In genomic region chr17:30378191-30378796, GRCh38 we compare ENCODE assay signal across 8 cellular contexts. TPM values are rescaled to one million over a fixed set of nuclear protein-coding genes. Genes with fewer than 3 reads are reported as not detected.
A peak's percentile ranks its signal among the peaks of the same experiment; 100 is the strongest.
DNase-seq lines count a peak whose midpoint lies in the region; ATAC-seq and TF ChIP-seq lines count a peak whose summit lies in the region.

No MANE protein-coding gene starts in this region.

- DNase-seq in AG04449 (ENCODE audit: low read depth, low spot score) (no peak), H7 (peak; percentile 53), WTC11 (ENCODE audit: low spot score) (peak; percentile 25), chondrocyte (ENCODE audit: low spot score) (no peak), lung (ENCODE audit: low spot score) (no peak), NCI-H2196 treated with DMSO at 0.1 percent for 48 hours (lab: John Stamatoyannopoulos, UW; ENCODE audit: unreplicated experiment) (no peak), pons (ENCODE audit: low spot score) (no peak)
- peak; percentile 10 to 21 for DNase-seq in stimulated activated CD8-positive, alpha-beta memory T cell treated with anti-CD3 and anti-CD28 coated beads, Interleukin-4, amount 100 ng/mL, for 1 hour (ENCODE audit: low read depth in 2 of 2, low spot score in 1 of 2)

- H3K4me3 Mint-ChIP-seq in WTC11 (peak overlapping the region; percentile 81), chondrocyte (ENCODE audit: unreplicated experiment) (peak overlapping the region; percentile 77)

- H3K27me3 Mint-ChIP-seq in WTC11 (ENCODE audit: low read depth) (peaks cover 40% of the 10 kb centered on the region), chondrocyte (ENCODE audit: low read depth) (peaks cover 3% of the 10 kb centered on the region)

- H3K36me3 ChIP-seq in H7 (replicated peaks; ENCODE audit: control insufficient read depth, insufficient read depth, low read length) (no peaks in the 10 kb centered on the region), lung (ENCODE audit: control insufficient read depth in 2 of 2, insufficient read depth in 2 of 2, low read length in 2 of 2) (no peaks in the 10 kb centered on the region)

- POLR2A ChIA-PET in AG04449 (lab: Yijun Ruan, JAX) (no interaction called here), WTC11 (lab: Charles Lee) (interaction anchor here (0.5 to 0.7 kb wide), 2 partner anchors 224 to 246 kb away, joined by 3 to 5 read pairs; no protein-coding TSS in a partner anchor)

- CTCF ChIA-PET in AG04449 (lab: Yijun Ruan, JAX) (interaction anchor here (1.6 to 2.4 kb wide), 2 partner anchors 38 to 99 kb away, joined by 6 to 8 read pairs; partner anchors contain the start of gene GOSR1), WTC11 (lab: Charles Lee) (interaction anchor here (0.8 kb wide), 1 partner anchor 38 kb away, joined by 4 read pairs; no protein-coding TSS in a partner anchor)

- TF ChIP-seq CTCF in AG04449 (IDR thresholded peaks at IDR 0.05; ENCODE audit: insufficient read depth, low read length, missing control alignments) (no peak), WTC11 (IDR thresholded peaks at IDR 0.05) (no peak), chondrocyte (IDR thresholded peaks at IDR 0.05) (no peak), lung (IDR thresholded peaks at IDR 0.05; ENCODE audit: control extremely low read depth, extremely low read depth) (no peak)

- peak overlapping the region; percentile 48 to 97 for H3K27ac ChIP-seq in lung (ENCODE audit: low read depth in 1 of 2, low read length in 1 of 2)

- WGBS in lung, 2 donors = 4 to 6% methylated on average over 32 of the region's 32 CpGs

- no peaks in the 10 kb centered on the region for H3K9me3 ChIP-seq in lung (ENCODE audit: control insufficient read depth in 2 of 2, insufficient read depth in 1 of 2, low read length in 1 of 2)

- peaks cover 57% of the 10 kb centered on the region for H3K4me1 Mint-ChIP-seq in WTC11
- peaks cover 45% of the 10 kb centered on the region for H3K4me1 Mint-ChIP-seq in chondrocyte (ENCODE audit: low read depth)

- no peak for ATAC-seq in WTC11
- no peak for ATAC-seq in lung (ENCODE audit: insufficient read depth, low FRiP score)

- peaks cover 5 to 9% of the 10 kb centered on the region in 2 donors for H3K4me1 ChIP-seq in lung (ENCODE audit: control insufficient read depth in 2 of 2, insufficient read depth in 2 of 2, low read length in 2 of 2)

- H3K36me3 Mint-ChIP-seq in WTC11 (no peaks in the 10 kb centered on the region), chondrocyte (ENCODE audit: low read depth) (no peaks in the 10 kb centered on the region)

- peak overlapping the region; percentile 62 for H3K4me3 ChIP-seq in AG04449 (ENCODE audit: low read depth, low read length)
- peak overlapping the region; percentile 46 for H3K4me3 ChIP-seq in H7 (ENCODE audit: insufficient read depth, low read depth, low read length)
- peak overlapping the region; percentile 26 for H3K4me3 ChIP-seq in lung

- H3K27ac Mint-ChIP-seq in WTC11 (peak overlapping the region; percentile 54), chondrocyte (ENCODE audit: unreplicated experiment) (peak overlapping the region; percentile 94)

- H3K27me3 ChIP-seq in H7 (ENCODE audit: control insufficient read depth, insufficient read depth, low read length) (peaks cover 26% of the 10 kb centered on the region), lung (ENCODE audit: control insufficient read depth, insufficient read depth) (no peaks in the 10 kb centered on the region)

- H3K9me3 Mint-ChIP-seq in WTC11 = no peaks in the 10 kb centered on the region
- no peaks in the 10 kb centered on the region for H3K9me3 Mint-ChIP-seq in chondrocyte (ENCODE audit: low read depth)

TF ChIP-seq in WTC11, 78 proteins besides CTCF, POLR2A, EP300 and RAD21 (continues in another document):
- no peak for TF ChIP-seq ELF4 (CRISPR knock-in tag; IDR thresholded peaks at IDR 0.05; ENCODE audit: low read depth)
- no peak for TF ChIP-seq ZNF263 (CRISPR knock-in tag; IDR thresholded peaks at IDR 0.05; ENCODE audit: low read depth)
- TF ChIP-seq ZNF671 (CRISPR knock-in tag; IDR thresholded peaks at IDR 0.05) = no peak
- TF ChIP-seq ARID4B (CRISPR knock-in tag; IDR thresholded peaks at IDR 0.05; ENCODE audit: borderline replicate concordance) = 0 out of 2 replicates have a peak, but pooled peaks have one; percentile 43
- TF ChIP-seq ESRRA (CRISPR knock-in tag; IDR thresholded peaks at IDR 0.05; ENCODE audit: borderline replicate concordance) = 0 out of 2 replicates have a peak, but pooled peaks have one; percentile 63
- peak; percentile 37; the same call in 1 of the 2 replicates for TF ChIP-seq ZNF232 (CRISPR knock-in tag; IDR thresholded peaks at IDR 0.05)
- peak; percentile 92 for TF ChIP-seq MAX (CRISPR knock-in tag; IDR thresholded peaks at IDR 0.05)
- TF ChIP-seq FOXP1 (CRISPR knock-in tag; IDR thresholded peaks at IDR 0.05; ENCODE audit: borderline replicate concordance) = peak; percentile 84
- TF ChIP-seq TP53 (CRISPR knock-in tag; IDR thresholded peaks at IDR 0.05) = no peak
- TF ChIP-seq ATF2 (CRISPR knock-in tag; IDR thresholded peaks at IDR 0.05; ENCODE audit: borderline replicate concordance, low read depth) = peak; percentile 76; the same call in 1 of the 2 replicates
- TF ChIP-seq E2F5 (CRISPR knock-in tag; IDR thresholded peaks at IDR 0.05) = no peak; the same call in 1 of the 2 replicates

RNA-seq across cellular contexts. Expression of gene CPD, which starts 0.4 kb away (rescaled TPM):
- total RNA-seq in H7 (2014; rRNA removed; shearing (Covaris generic)) = 25.9 and 49.0 TPM in 2 replicates
- total RNA-seq in WTC11 (2021) (36.1 to 43.0 TPM (median 40.1 TPM) in 3 replicates), chondrocyte (76.6 to 96.6 TPM (median 78.1 TPM) in 3 replicates), lung (100 to 1,000 TPM; 106 to 126 TPM)
- 10 to 100 TPM; 11.1 to 69.8 TPM for polyA plus RNA-seq in lung

RNA-seq across cellular contexts. Expression of gene TMIGD1, which starts 44.4 kb away (rescaled TPM):
- total RNA-seq in H7 (2014; rRNA removed; shearing (Covaris generic)) = not detected in 2 replicates
- not detected in 3 replicates for total RNA-seq in WTC11 (2021)
- not detected in 3 replicates for total RNA-seq in chondrocyte
- not detected for total RNA-seq in lung
- polyA plus RNA-seq in lung = not detected

Comparison
In these comparisons a context has a peak if more than half of its experiments do, and no peak if none do; other contexts are left out.
1. DNase-seq: peak in H7 (single experiment), WTC11 (single experiment) and stimulated activated CD8-positive, alpha-beta memory T cell treated with anti-CD3 and anti-CD28 coated beads, Interleukin-4, amount 100 ng/mL, for 1 hour (2 of 2); none in AG04449 (single experiment), chondrocyte (single experiment), lung (single experiment), NCI-H2196 treated with DMSO at 0.1 percent for 48 hours (single experiment) and pons (single experiment).
2. Peak in every context shown above with its lines, with median percentiles within 50 percentile points of each other: H3K4me3 ChIP-seq.